8 cellular contexts compared by ENCODE assay signal in the genomic region with DNA sequence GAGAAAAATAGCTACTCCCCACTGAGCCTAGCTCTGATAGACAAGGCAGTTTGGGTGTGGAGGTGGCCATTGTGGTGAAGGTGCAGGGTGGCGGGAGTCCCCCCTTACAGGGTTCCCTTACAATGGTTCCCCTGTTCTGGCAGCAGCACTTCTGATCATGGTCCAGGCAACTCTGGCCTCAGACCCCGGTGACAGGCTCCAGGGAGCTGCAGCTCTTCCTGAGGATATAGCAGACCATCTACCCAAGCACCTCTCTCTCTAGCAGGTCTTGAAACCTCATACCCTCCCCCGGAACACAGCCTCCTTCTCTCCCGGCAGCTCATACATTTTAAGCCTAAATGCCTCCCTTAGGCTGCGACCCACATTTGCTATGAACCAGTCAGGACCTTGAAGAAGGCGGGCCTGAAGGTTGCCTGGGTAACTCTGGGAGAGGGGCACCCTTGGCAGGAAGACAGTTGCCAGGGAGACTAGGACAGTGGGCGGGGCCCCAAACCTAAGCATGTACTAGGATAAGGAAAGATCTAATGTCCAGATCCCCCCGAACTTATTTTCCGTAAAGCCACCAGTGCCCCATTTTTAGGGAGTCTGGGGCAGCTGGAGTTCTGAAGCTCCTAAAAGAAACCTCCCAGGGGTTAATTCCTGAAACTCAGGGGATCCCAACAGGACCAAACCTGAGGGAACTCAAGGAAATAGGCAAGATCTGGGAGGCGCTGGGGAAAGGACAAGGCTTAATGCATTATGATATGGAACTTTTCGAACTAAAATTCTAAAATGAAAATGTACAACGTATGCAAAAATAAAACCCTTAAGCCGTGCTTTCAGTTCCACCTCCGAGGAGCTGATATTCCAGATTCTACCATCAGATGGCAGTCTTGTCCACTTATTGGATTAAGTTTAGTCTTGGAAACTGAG. TPM values are rescaled to one million over a fixed set of nuclear protein-coding genes. Genes with fewer than 3 reads are reported as not detected.
DNase-seq lines count a peak whose midpoint lies in the region; ATAC-seq lines count a peak whose summit lies in the region.

No MANE protein-coding gene starts in this region.

- ATAC-seq in GM19043 (IDR thresholded peaks at IDR 0.05; ENCODE audit: low read depth, unreplicated experiment) (peak; percentile 84), HG03342 (IDR thresholded peaks at IDR 0.05; ENCODE audit: unreplicated experiment) (peak; percentile 83), left lobe of liver (peak; percentile 78)

- DNase-seq in Ammon's horn (ENCODE audit: low spot score) (peak; percentile 91), NCI-H446 (lab: John Stamatoyannopoulos, UW) (peak; percentile 84 to 92), dedifferentiated amniotic fluid mesenchymal stem cell (ENCODE audit: extremely low spot score) (peak; percentile 91), left lobe of liver (ENCODE audit: low spot score) (peak; percentile 64)
- peak; percentile 60 for DNase-seq in activated CD4-positive, CD25-positive, alpha-beta regulatory T cell treated with anti-CD3 and anti-CD28 coated beads, Interleukin-2, amount 50 U/mL, for 72 hours
- peak; percentile 84 for DNase-seq in stimulated activated CD4-positive, alpha-beta T cell treated with anti-CD3 and anti-CD28 coated beads, Interleukin-2, amount 100 ng/mL, for 24 hours

RNA-seq across cellular contexts. Expression of a gene that starts 4.6 kb away (rescaled TPM):
- 1.1 TPM for total RNA-seq in left lobe of liver

RNA-seq across cellular contexts. Expression of a gene that starts 9.6 kb away (rescaled TPM):
- total RNA-seq in left lobe of liver = 203 TPM

RNA-seq across cellular contexts. Expression of a gene that starts 18.2 kb away (rescaled TPM):
- 60.0 TPM for total RNA-seq in left lobe of liver

RNA-seq across cellular contexts. Expression of a gene that starts 22.5 kb away (rescaled TPM):
- 97.2 TPM for total RNA-seq in left lobe of liver

RNA-seq across cellular contexts. Expression of a gene that starts 30.7 kb away (rescaled TPM):
- 16.9 TPM for total RNA-seq in left lobe of liver

Comparison
In these comparisons a context has a peak if more than half of its experiments do, and no peak if none do; other contexts are left out.
1. Peak in every context shown above with its lines: DNase-seq and ATAC-seq.